In the genomic region with DNA sequence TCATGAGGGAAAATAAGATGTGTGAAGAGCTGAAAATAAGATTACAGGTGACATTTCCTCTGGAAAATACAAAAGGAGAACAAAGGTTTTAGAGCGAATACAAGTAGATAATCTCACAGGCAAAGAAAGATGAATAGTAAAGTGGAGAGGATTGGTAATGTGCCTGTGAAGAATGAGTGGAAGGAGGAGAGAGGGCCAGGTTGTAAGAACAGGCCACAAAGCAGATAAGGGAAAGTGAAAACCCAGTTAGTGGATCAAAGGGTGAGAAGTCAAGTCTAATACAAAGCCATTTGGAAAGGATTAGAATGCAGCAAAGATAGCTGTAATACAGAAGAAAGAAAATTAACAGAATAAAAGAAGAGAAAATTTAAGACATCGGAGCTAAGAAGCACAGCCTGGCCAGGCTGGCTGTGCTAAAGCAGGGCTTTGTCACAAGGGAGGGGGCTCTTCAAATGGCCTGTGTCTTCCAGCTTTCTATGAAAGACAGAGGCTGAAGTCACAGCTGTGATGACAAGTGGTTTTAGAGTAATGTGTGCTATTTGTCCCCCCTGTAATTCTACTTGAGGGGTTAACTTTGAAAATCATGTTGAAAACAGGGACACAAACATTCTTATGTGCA, we compare ENCODE assay signal across 23 cellular contexts.
"Had no signal": no experiment of that assay in that cellular context is flagged by ENCODE, and none has a peak within 500 bp of the region (broad histone marks: within the 10 kb centered on the region; RNA-seq: fewer than 3 reads in every experiment).

No MANE protein-coding gene starts in this region.

- H3K4me3 ChIP-seq: esophagus squamous epithelium, stomach, tibial artery, upper lobe of right lung had no signal

- H3K4me1 Mint-ChIP-seq: activated CD4-positive, alpha-beta T cell treated with anti-CD3 and anti-CD28 coated beads for 36 hours; central memory CD8-positive, alpha-beta T cell; stimulated activated naive B cell treated with anti-CD40 and anti-IgM and Interleukin-4, amounts not matched to agents 10 μg/mL and 1 μg/mL and 100 μg/mL, for 72 hours; T-cell had no signal

- ATAC-seq: activated CD4-positive, alpha-beta T cell treated with anti-CD3 and anti-CD28 coated beads for 36 hours; activated naive CD4-positive, alpha-beta T cell treated with anti-CD3 and anti-CD28 coated beads, Interleukin-2, amount 50 U/mL, for 72 hours; activated T-cell treated with anti-CD3 and anti-CD28 coated beads, Interleukin-2, amount 50 U/mL, for 72 hours; left cardiac atrium; left ventricle myocardium superior; sciatic nerve; stimulated activated naive B cell treated with anti-CD40 and anti-IgM and Interleukin-4, amounts not matched to agents 10 μg/mL and 1 μg/mL and 100 μg/mL, for 72 hours; T-cell; upper lobe of right lung had no signal

- DNase-seq: activated CD4-positive, alpha-beta T cell treated with anti-CD3 and anti-CD28 coated beads for 36 hours; activated CD4-positive, CD25-positive, alpha-beta regulatory T cell; activated naive CD4-positive, alpha-beta T cell; activated T-cell treated with anti-CD3 and anti-CD28 coated beads for 4 hours; activated T-cell treated with anti-CD3 and anti-CD28 coated beads, Interleukin-2, amount 50 U/mL, for 72 hours; effector CD4-positive, alpha-beta T cell; esophagus squamous epithelium; foreskin melanocyte; islet precursor cell; left cardiac atrium; left ventricle myocardium superior; small intestine; stimulated activated CD4-positive, alpha-beta T cell treated with anti-CD3 and anti-CD28 coated beads, Interleukin-4, amount 100 ng/mL, for 4 hours; stimulated activated naive B cell treated with anti-CD40 and anti-IgM and Interleukin-4, amounts not matched to agents 10 μg/mL and 1 μg/mL and 100 μg/mL, for 72 hours; stomach; T-cell; tibial artery; upper lobe of right lung had no signal

- H3K9me3 Mint-ChIP-seq: stimulated activated naive B cell treated with anti-CD40 and anti-IgM and Interleukin-4, amounts not matched to agents 10 μg/mL and 1 μg/mL and 100 μg/mL, for 72 hours had no signal

- H3K4me1 ChIP-seq: esophagus squamous epithelium, stomach, tibial artery, upper lobe of right lung had no signal

- H3K36me3 Mint-ChIP-seq: activated naive CD4-positive, alpha-beta T cell treated with anti-CD3 and anti-CD28 coated beads, Interleukin-2, amount 50 U/mL, for 72 hours; stimulated activated naive B cell treated with anti-CD40 and anti-IgM and Interleukin-4, amounts not matched to agents 10 μg/mL and 1 μg/mL and 100 μg/mL, for 72 hours; T-cell had no signal

- H3K36me3 ChIP-seq: esophagus squamous epithelium, stomach, tibial artery, upper lobe of right lung had no signal

- H3K27ac Mint-ChIP-seq: activated CD4-positive, alpha-beta T cell treated with anti-CD3 and anti-CD28 coated beads for 36 hours; activated naive CD4-positive, alpha-beta T cell treated with anti-CD3 and anti-CD28 coated beads, Interleukin-2, amount 50 U/mL, for 72 hours; activated T-cell treated with anti-CD3 and anti-CD28 coated beads, Interleukin-2, amount 50 U/mL, for 72 hours; dendritic cell treated with granulocyte-macrophage colony-stimulating factor and Interleukin-4, amounts not matched to agents 40 ng/mL and 50 ng/mL, for 4 days; stimulated activated naive B cell treated with anti-CD40 and anti-IgM and Interleukin-4, amounts not matched to agents 10 μg/mL and 1 μg/mL and 100 μg/mL, for 72 hours; T-cell had no signal

- H3K27me3 Mint-ChIP-seq: activated CD4-positive, alpha-beta T cell treated with anti-CD3 and anti-CD28 coated beads for 36 hours; central memory CD8-positive, alpha-beta T cell; dendritic cell treated with granulocyte-macrophage colony-stimulating factor and Interleukin-4, amounts not matched to agents 40 ng/mL and 50 ng/mL, for 4 days; stimulated activated naive B cell treated with anti-CD40 and anti-IgM and Interleukin-4, amounts not matched to agents 10 μg/mL and 1 μg/mL and 100 μg/mL, for 72 hours; T-cell had no signal

- H3K27me3 ChIP-seq: esophagus squamous epithelium, stomach, tibial artery, upper lobe of right lung had no signal

- H3K9me3 ChIP-seq: esophagus squamous epithelium, stomach, tibial artery, upper lobe of right lung had no signal

- H3K27ac ChIP-seq: epithelial cell of prostate, esophagus squamous epithelium, stomach, tibial artery, upper lobe of right lung had no signal

- H3K4me3 Mint-ChIP-seq: activated CD4-positive, alpha-beta T cell treated with anti-CD3 and anti-CD28 coated beads for 36 hours; activated T-cell treated with anti-CD3 and anti-CD28 coated beads, Interleukin-2, amount 50 U/mL, for 72 hours; central memory CD8-positive, alpha-beta T cell; dendritic cell treated with granulocyte-macrophage colony-stimulating factor and Interleukin-4, amounts not matched to agents 40 ng/mL and 50 ng/mL, for 4 days; stimulated activated naive B cell treated with anti-CD40 and anti-IgM and Interleukin-4, amounts not matched to agents 10 μg/mL and 1 μg/mL and 100 μg/mL, for 72 hours; T-cell had no signal
